In genomic region chr2:71416866-71417265, GRCh38 we compare ENCODE assay signal across 8 cellular contexts. TPM values are rescaled to one million over a fixed set of nuclear protein-coding genes. Genes with fewer than 3 reads are reported as not detected.
DNase-seq lines count a peak whose midpoint lies in the region; ATAC-seq, FAIRE-seq and TF ChIP-seq lines count a peak whose summit lies in the region.
"Not testable (repeated sequence)": the region's sequence is repeated elsewhere in the genome, so short reads cannot be mapped to it uniquely, and the experiment has no call there.

No MANE protein-coding gene starts in this region.

- intact Hi-C loops in left lung (cut with DNase I); transverse colon (cut with DNase I; ENCODE audit: low total_unique reads): not testable (repeated sequence)

- not testable (repeated sequence) for H4K8ac ChIP-seq in trophoblast cell (ENCODE audit: low read depth, low read length)

- H3K9ac ChIP-seq in DND-41 (ENCODE audit: low read depth, low read length); astrocyte (ENCODE audit: low read length); trophoblast cell (ENCODE audit: low read length): not testable (repeated sequence)

- TF ChIP-seq EP300 in transverse colon (IDR thresholded peaks at IDR 0.05; ENCODE audit: low read depth) = not testable (repeated sequence)

- not testable (repeated sequence) for H3K27me3 ChIP-seq in DND-41 (ENCODE audit: insufficient read depth, low read length, poor library complexity); astrocyte (ENCODE audit: insufficient read depth, low read length); left lung; trophoblast cell (ENCODE audit: insufficient read depth, low read length); transverse colon

- H3K27ac Mint-ChIP-seq in astrocyte (ENCODE audit: unreplicated experiment) = peak overlapping the region; percentile 89

- peak overlapping the region; percentile 89 for H3K4me3 Mint-ChIP-seq in astrocyte (ENCODE audit: unreplicated experiment)

- H2AK5ac ChIP-seq in trophoblast cell (ENCODE audit: low read length) = not testable (repeated sequence)

- H3K4me3 ChIP-seq in DND-41 (ENCODE audit: low read depth in 1 of 2, low read length in 2 of 2) (peak overlapping the region in 1 of 2 experiments; percentile 48; a peak in 2 of 4 replicates), astrocyte (ENCODE audit: insufficient read depth, low read depth, low read length) (peak overlapping the region; percentile 44), left lung (peak overlapping the region in 1 of 2 donors; percentile 28), transverse colon (peak overlapping the region in 1 of 4 donors; percentile 45)
- not testable (repeated sequence) for H3K4me3 ChIP-seq in trophoblast cell (ENCODE audit: low read depth, low read length)

- DNase-seq in DND-41 (peak; percentile 64), T follicular helper cell (ENCODE audit: low read depth) (peak; percentile 19), activated T-cell treated with anti-CD3 and anti-CD28 coated beads for 1 hour (ENCODE audit: low read depth) (peak; percentile 12), transverse colon (peak; percentile 24)
- not testable (repeated sequence) for DNase-seq in astrocyte (ENCODE audit: low read depth); epithelial cell of prostate (ENCODE audit: low read depth, low spot score); left lung; trophoblast cell

- H3K27ac ChIP-seq in DND-41 (ENCODE audit: low read length); astrocyte (ENCODE audit: low read depth, low read length); trophoblast cell (ENCODE audit: low read depth, low read length): not testable (repeated sequence)
- H3K27ac ChIP-seq in epithelial cell of prostate (peak overlapping the region; percentile 89), left lung (peak overlapping the region; percentile 42 to 46), transverse colon (peak overlapping the region; percentile 36 to 79 (median 68))

- not testable (repeated sequence) for H3K4ac ChIP-seq in trophoblast cell (ENCODE audit: low read depth, low read length)

- not testable (repeated sequence) for H3K79me2 ChIP-seq in DND-41 (ENCODE audit: insufficient read depth, low read length); astrocyte (ENCODE audit: insufficient read depth, low read length); trophoblast cell (ENCODE audit: control insufficient read depth, insufficient read depth, low read length, poor library complexity)

- in situ Hi-C loops in transverse colon (cut with MboI; ENCODE audit: low pct_ligation_motif_present in 1 of 4, low pct_unique_long_range_greater_than_20kb in 1 of 4, low sequenced_read_pairs in 3 of 4) = not testable (repeated sequence)

- not testable (repeated sequence) for H2AFZ ChIP-seq in DND-41 (ENCODE audit: low read depth, low read length); astrocyte (ENCODE audit: low read depth, low read length); trophoblast cell (ENCODE audit: insufficient read depth, low read length, poor library complexity)

- not testable (repeated sequence) for H3K23ac ChIP-seq in trophoblast cell (ENCODE audit: low read length)

- not testable (repeated sequence) for H3K4me1 Mint-ChIP-seq in astrocyte (ENCODE audit: low read depth, unreplicated experiment)

- not testable (repeated sequence) for H3K79me1 ChIP-seq in trophoblast cell (ENCODE audit: low read length)

- H2BK5ac ChIP-seq in trophoblast cell (ENCODE audit: low read depth, low read length, poor library complexity) = not testable (repeated sequence)

- not testable (repeated sequence) for H4K12ac ChIP-seq in trophoblast cell (ENCODE audit: low read depth, low read length)

- H3K9me3 Mint-ChIP-seq in astrocyte (ENCODE audit: unreplicated experiment) = not testable (repeated sequence)

- not testable (repeated sequence) for H3K14ac ChIP-seq in trophoblast cell (ENCODE audit: low read length)

- H3K4me1 ChIP-seq in DND-41 (ENCODE audit: insufficient read depth, low read length); astrocyte (ENCODE audit: insufficient read depth, low read length); trophoblast cell (ENCODE audit: control insufficient read depth in 1 of 2, insufficient read depth in 2 of 2, low read length in 2 of 2): not testable (repeated sequence)
- H3K4me1 ChIP-seq in left lung = peaks cover 3 to 11% of the 10 kb centered on the region in 2 donors
- peaks cover 0 to 17% (median 8%) of the 10 kb centered on the region in 4 donors for H3K4me1 ChIP-seq in transverse colon

- H2BK12ac ChIP-seq in trophoblast cell (ENCODE audit: low read length) = not testable (repeated sequence)

- H2BK120ac ChIP-seq in trophoblast cell (ENCODE audit: insufficient read depth, low read length, poor library complexity) = not testable (repeated sequence)

- H3K27me3 Mint-ChIP-seq in astrocyte (ENCODE audit: low read depth, unreplicated experiment) = not testable (repeated sequence)

- H3K9me3 ChIP-seq in DND-41 (ENCODE audit: insufficient read depth, low read length, severe bottlenecking); astrocyte (ENCODE audit: insufficient read depth, low read depth, low read length); left lung; trophoblast cell (ENCODE audit: insufficient read depth, low read depth, low read length); transverse colon: not testable (repeated sequence)

- WGBS in trophoblast cell (ENCODE audit: extremely low coverage, insufficient coverage, insufficient read length) = no CpG with 5 or more reads among the region's 15 CpGs
- no CpG with 5 or more reads among the region's 15 CpGs for WGBS in transverse colon (ENCODE audit: low coverage in 1 of 2), 2 donors

- TF ChIP-seq POLR2A in transverse colon (IDR thresholded peaks at IDR 0.05) = not testable (repeated sequence)

- ATAC-seq in DND-41 (ENCODE audit: insufficient read depth, low read depth); left lung: not testable (repeated sequence)

- H4K91ac ChIP-seq in trophoblast cell (ENCODE audit: low read depth, low read length) = peak overlapping the region; percentile 47

- H3K36me3 Mint-ChIP-seq in astrocyte (ENCODE audit: low read depth, unreplicated experiment) = not testable (repeated sequence)

- not testable (repeated sequence) for FAIRE-seq in astrocyte (lab: Jason Lieb, UNC)

- not testable (repeated sequence) for H4K20me1 ChIP-seq in DND-41 (ENCODE audit: insufficient read depth, low read length); astrocyte (ENCODE audit: insufficient read depth, low read length)

- not testable (repeated sequence) for H3K18ac ChIP-seq in trophoblast cell (ENCODE audit: low read length)

- not testable (repeated sequence) for H3K4me2 ChIP-seq in DND-41 (ENCODE audit: insufficient read depth, low read length); astrocyte (ENCODE audit: low read length); trophoblast cell (ENCODE audit: low read length)

- peaks cover 24% of the 10 kb centered on the region; the same call in 1 of the 2 replicates for H3K36me3 ChIP-seq in DND-41 (ENCODE audit: insufficient read depth, low read length)
- H3K36me3 ChIP-seq in astrocyte (ENCODE audit: insufficient read depth, low read length); left lung; trophoblast cell (ENCODE audit: control insufficient read depth in 1 of 2, insufficient read depth in 2 of 2, low read length in 2 of 2); transverse colon: not testable (repeated sequence)

- not testable (repeated sequence) for TF ChIP-seq CTCF in DND-41 (IDR thresholded peaks at IDR 0.05; ENCODE audit: borderline replicate concordance, extremely low read depth, low read length, poor library complexity, severe bottlenecking); astrocyte (IDR thresholded peaks at IDR 0.05; ENCODE audit: insufficient read depth, low read depth, low read length); left lung (IDR thresholded peaks at IDR 0.05); transverse colon (IDR thresholded peaks at IDR 0.05)

RNA-seq across cellular contexts. Expression of gene DYSF, which starts 36.5 kb away (rescaled TPM):
- total RNA-seq in astrocyte (123 and 140 TPM in 2 replicates), left lung (10 to 100 TPM; 24.5 to 71.4 TPM), transverse colon (10 to 100 TPM in 2 of 4 donors, 1 to 10 TPM in 2; 3.7 to 18.7 (median 10.6) TPM)
- 39.9 and 45.3 TPM in 2 replicates for polyA plus RNA-seq in trophoblast cell (2013)
